In genomic region chr1:31509124-31510072, GRCh38 we compare ENCODE assay signal across 14 cellular contexts.
DNase-seq lines count a peak whose midpoint lies in the region; ATAC-seq, FAIRE-seq and TF ChIP-seq lines count a peak whose summit lies in the region.
"Had no signal": no experiment of that assay in that cellular context is flagged by ENCODE, and none has a peak within 500 bp of the region (broad histone marks: within the 10 kb centered on the region; RNA-seq: fewer than 3 reads in every experiment).

No MANE protein-coding gene starts in this region.

- peak; percentile 98 for FAIRE-seq in GM19239 (lab: Jason Lieb, UNC)

- no peak overlapping the region for H3K4me3 ChIP-seq in hepatocyte
- no peak overlapping the region for H3K4me3 ChIP-seq in GM23248
- H3K4me3 ChIP-seq: ascending aorta, lower lobe of right lung, skin epidermis had no signal

- H3K27me3 ChIP-seq in hepatocyte (no peaks in the 10 kb centered on the region), GM23248 (replicated peaks; ENCODE audit: insufficient read depth) (peaks cover 59% of the 10 kb centered on the region)
- H3K27me3 ChIP-seq: ascending aorta had no signal

- H3K9me3 Mint-ChIP-seq in Calu3 (ENCODE audit: low read depth, unreplicated experiment) (peaks cover 2% of the 10 kb centered on the region), MCF 10A (ENCODE audit: unreplicated experiment) (no peaks in the 10 kb centered on the region)

- H3K36me3 Mint-ChIP-seq in Calu3 (ENCODE audit: insufficient read depth, unreplicated experiment) (no peaks in the 10 kb centered on the region), MCF 10A (ENCODE audit: insufficient read depth, unreplicated experiment) (no peaks in the 10 kb centered on the region)

- H3F3A ChIP-seq in GM23248 (ENCODE audit: insufficient read depth), result no peaks in the 10 kb centered on the region

- CTCF ChIA-PET in Calu3 (lab: Charles Lee), result no interaction called here
- CTCF ChIA-PET in MCF 10A (lab: Yijun Ruan, JAX), result no interaction called here

- peak; percentile 47 for ATAC-seq in HG03432 (IDR thresholded peaks at IDR 0.05; ENCODE audit: unreplicated experiment)
- ATAC-seq: lower lobe of right lung had no signal

- H3K27ac Mint-ChIP-seq in Calu3 (ENCODE audit: unreplicated experiment) (peak overlapping the region; percentile 6), MCF 10A (ENCODE audit: low read depth, unreplicated experiment) (no peak overlapping the region)

- BruUV-seq in Calu3 (replicated peaks; lab: Mats Ljungman, UMichigan), result no TSS peak
- no TSS peak for BruUV-seq in MCF 10A (replicated peaks; lab: Mats Ljungman, UMichigan)

- in situ Hi-C loops in GM23248 (cut with MboI), result no loop called here

- H3K27ac ChIP-seq in hepatocyte (peak overlapping the region; percentile 92), GM23248 (no peak overlapping the region)
- H3K27ac ChIP-seq: ascending aorta, lower lobe of right lung, RWPE1, skin epidermis had no signal

- no peaks in the 10 kb centered on the region for H3K9me2 ChIP-seq in hepatocyte (replicated peaks; ENCODE audit: insufficient read depth)
- no peaks in the 10 kb centered on the region for H3K9me2 ChIP-seq in GM23248 (ENCODE audit: insufficient read depth)

- H3K4me1 ChIP-seq in hepatocyte (ENCODE audit: insufficient read depth), result peaks cover 37% of the 10 kb centered on the region
- H3K4me1 ChIP-seq in GM23248 (ENCODE audit: insufficient read depth), result peaks cover 9% of the 10 kb centered on the region
- H3K4me1 ChIP-seq: ascending aorta, lower lobe of right lung had no signal

- WGBS in hepatocyte (ENCODE audit: low lambda C conversion rate, missing lambda C conversion rate), result 84% methylated on average over 7 of the region's 7 CpGs
- 91 to 95% methylated on average over 7 of the region's 7 CpGs for WGBS in GM23248 (ENCODE audit: low coverage in 1 of 2, low lambda C conversion rate in 2 of 2, missing lambda C conversion rate in 2 of 2), 2 experiments

- no peaks in the 10 kb centered on the region for H3K79me2 ChIP-seq in hepatocyte
- H3K79me2 ChIP-seq in GM23248 (ENCODE audit: insufficient read depth), result no peaks in the 10 kb centered on the region

- H3K4me1 Mint-ChIP-seq in Calu3 (ENCODE audit: low read depth, unreplicated experiment), result peaks cover 42% of the 10 kb centered on the region
- H3K4me1 Mint-ChIP-seq in MCF 10A (ENCODE audit: insufficient read depth, unreplicated experiment), result peaks cover 14% of the 10 kb centered on the region

- H3K9me3 ChIP-seq in hepatocyte (ENCODE audit: low read depth) (no peaks in the 10 kb centered on the region), GM23248 (ENCODE audit: low read depth) (no peaks in the 10 kb centered on the region)
- H3K9me3 ChIP-seq: ascending aorta, lower lobe of right lung had no signal

- no peak overlapping the region for H3K9ac ChIP-seq in GM23248

- no peaks in the 10 kb centered on the region for H4K20me1 ChIP-seq in hepatocyte (ENCODE audit: insufficient read depth, poor library complexity, severe bottlenecking)
- H4K20me1 ChIP-seq in GM23248 (ENCODE audit: insufficient read depth), result no peaks in the 10 kb centered on the region

- intact Hi-C loops in Calu3 (cut with micrococcal nuclease; ENCODE audit: unreplicated experiment), result no loop called here
- intact Hi-C loops in MCF 10A (cut with micrococcal nuclease), result no loop called here

- POLR2A ChIA-PET in MCF 10A (lab: Yijun Ruan, JAX), result interaction anchor here (1.0 kb wide), 1 partner anchor 11 kb away, joined by 4 read pairs; no protein-coding TSS in a partner anchor

- no peak overlapping the region for H3K4me3 Mint-ChIP-seq in Calu3 (ENCODE audit: low read depth, unreplicated experiment)
- no peak overlapping the region for H3K4me3 Mint-ChIP-seq in MCF 10A (ENCODE audit: unreplicated experiment)

- TF ChIP-seq CTCF in Calu3 (IDR thresholded peaks at IDR 0.05; ENCODE audit: unreplicated experiment), result no peak
- no peak for TF ChIP-seq CTCF in hepatocyte (IDR thresholded peaks at IDR 0.05; ENCODE audit: poor library complexity)
- TF ChIP-seq CTCF in MCF 10A (IDR thresholded peaks at IDR 0.05; ENCODE audit: unreplicated experiment), result no peak

- H3K4me2 ChIP-seq in hepatocyte (peak overlapping the region; percentile 15), GM23248 (ENCODE audit: unreplicated experiment) (no peak overlapping the region)

- H3K36me3 ChIP-seq in hepatocyte (replicated peaks; ENCODE audit: insufficient read depth, low read depth) (no peaks in the 10 kb centered on the region), GM23248 (ENCODE audit: low read depth) (no peaks in the 10 kb centered on the region)
- H3K36me3 ChIP-seq: ascending aorta, lower lobe of right lung had no signal

- DNase-seq in Calu3 (no peak), GM19239 (ENCODE audit: insufficient read length, low spot score) (peak; percentile 69), hepatocyte (ENCODE audit: low spot score) (peak; percentile 81), MCF 10A (ENCODE audit: unreplicated experiment) (no peak), SKM-1 treated with dmso at 0.1 percent for 144 hours (lab: John Stamatoyannopoulos, UW; ENCODE audit: unreplicated experiment) (no peak), amygdala (lab: John Stamatoyannopoulos, UW) (no peak), GM23248 (no peak)
- DNase-seq: activated CD4-positive, alpha-beta T cell treated with anti-CD3 and anti-CD28 coated beads for 48 hours; COR-L47; lower lobe of right lung had no signal

- H2AFZ ChIP-seq in hepatocyte, result no peak overlapping the region
- H2AFZ ChIP-seq in GM23248, result no peak overlapping the region

- no peaks in the 10 kb centered on the region for H3K27me3 Mint-ChIP-seq in Calu3 (ENCODE audit: unreplicated experiment)
- no peaks in the 10 kb centered on the region for H3K27me3 Mint-ChIP-seq in MCF 10A (ENCODE audit: insufficient read depth, unreplicated experiment)

Comparison
In these comparisons a context has a peak if more than half of its experiments do, and no peak if none do; other contexts are left out.
1. DNase-seq: peak in GM19239 (single experiment) and hepatocyte (single experiment); none in Calu3 (single experiment), MCF 10A (single experiment), SKM-1 treated with dmso at 0.1 percent for 144 hours (single experiment), amygdala (0 of 56) and GM23248 (single experiment).